Comparison of ENCODE assay signal across 22 cellular contexts in genomic region chr4:99841143-99841542, GRCh38. TPM values are rescaled to one million over a fixed set of nuclear protein-coding genes. Genes with fewer than 3 reads are reported as not detected.
A peak's percentile ranks its signal among the peaks of the same experiment; 100 is the strongest.
DNase-seq lines count a peak whose midpoint lies in the region; ATAC-seq, FAIRE-seq and TF ChIP-seq lines count a peak whose summit lies in the region.
"Had no signal": no experiment of that assay in that cellular context is flagged by ENCODE, and none has a peak within 500 bp of the region (broad histone marks: within the 10 kb centered on the region; RNA-seq: fewer than 3 reads in every experiment).

No MANE protein-coding gene starts in this region.

- H3K36me3 ChIP-seq in MM.1S (replicated peaks; ENCODE audit: insufficient read depth, low read length) = no peaks in the 10 kb centered on the region; the same call in 1 of the 2 replicates
- H3K36me3 ChIP-seq: HAP-1, prostate gland, tibial nerve had no signal

- no peak overlapping the region for H3K4me2 ChIP-seq in MM.1S (ENCODE audit: low read depth, low read length)

- peaks cover 62% of the 10 kb centered on the region for H3K36me3 Mint-ChIP-seq in CD4-positive, alpha-beta T cell (ENCODE audit: low read depth)
- peaks cover 88% of the 10 kb centered on the region for H3K36me3 Mint-ChIP-seq in activated T-helper 17 cell treated with anti-CD3 and anti-CD28 coated beads, Interleukin-2, amount 50 U/mL, for 72 hours (ENCODE audit: low read depth)

- H3K27me3 Mint-ChIP-seq in CD4-positive, alpha-beta T cell = no peaks in the 10 kb centered on the region
- H3K27me3 Mint-ChIP-seq in activated T-helper 17 cell treated with anti-CD3 and anti-CD28 coated beads, Interleukin-2, amount 50 U/mL, for 72 hours = no peaks in the 10 kb centered on the region
- H3K27me3 Mint-ChIP-seq: naive thymus-derived CD8-positive, alpha-beta T cell had no signal

- H3K9me3 ChIP-seq in CD4-positive, alpha-beta T cell (ENCODE audit: control insufficient read depth, low read length) = no peaks in the 10 kb centered on the region
- no peaks in the 10 kb centered on the region for H3K9me3 ChIP-seq in MM.1S (replicated peaks; ENCODE audit: insufficient read depth, low read length)
- H3K9me3 ChIP-seq: HAP-1, prostate gland, spleen, tibial nerve had no signal

- H4K20me1 ChIP-seq in MM.1S (ENCODE audit: insufficient read depth, low read length) = no peaks in the 10 kb centered on the region

- H3K4me1 Mint-ChIP-seq in CD4-positive, alpha-beta T cell (ENCODE audit: low read depth) = peaks cover 16% of the 10 kb centered on the region
- peaks cover 41% of the 10 kb centered on the region for H3K4me1 Mint-ChIP-seq in activated T-helper 17 cell treated with anti-CD3 and anti-CD28 coated beads, Interleukin-2, amount 50 U/mL, for 72 hours

- no peak for TF ChIP-seq CTCF in CD4-positive, alpha-beta T cell (IDR thresholded peaks at IDR 0.05)
- no peak for TF ChIP-seq CTCF in MM.1S (IDR thresholded peaks at IDR 0.05; ENCODE audit: low read length)

- peak overlapping the region; percentile 18 for H3K27ac Mint-ChIP-seq in CD4-positive, alpha-beta T cell
- H3K27ac Mint-ChIP-seq in activated T-helper 17 cell treated with anti-CD3 and anti-CD28 coated beads, Interleukin-2, amount 50 U/mL, for 72 hours = peak overlapping the region; percentile 84

- no peaks in the 10 kb centered on the region for H3K9me3 Mint-ChIP-seq in CD4-positive, alpha-beta T cell
- no peaks in the 10 kb centered on the region for H3K9me3 Mint-ChIP-seq in activated T-helper 17 cell treated with anti-CD3 and anti-CD28 coated beads, Interleukin-2, amount 50 U/mL, for 72 hours
- H3K9me3 Mint-ChIP-seq: naive thymus-derived CD8-positive, alpha-beta T cell had no signal

- no peak for DNase-seq in CD4-positive, alpha-beta T cell
- DNase-seq in GM18507 (ENCODE audit: extremely low spot score, insufficient read length, low read depth) = no peak
- DNase-seq in MM.1S = no peak
- DNase-seq in NCI-H1048 (lab: John Stamatoyannopoulos, UW) = no peak
- no peak for DNase-seq in cortex of kidney (lab: John Stamatoyannopoulos, UW)
- DNase-seq: activated CD4-positive, alpha-beta T cell treated with anti-CD3 and anti-CD28 coated beads for 1 hour; amniotic stem cell; hypothalamus; KG1; naive thymus-derived CD8-positive, alpha-beta T cell; NCI-H1092 treated with DMSO at 0.1 percent for 48 hours; NCI-H2081 treated with DMSO at 0.1 percent for 48 hours; NCI-H526 treated with DMSO at 0.1 percent for 48 hours; SIG-M5; spleen had no signal

- H3K4me3 Mint-ChIP-seq in CD4-positive, alpha-beta T cell = no peak overlapping the region
- peak overlapping the region; percentile 17 for H3K4me3 Mint-ChIP-seq in activated T-helper 17 cell treated with anti-CD3 and anti-CD28 coated beads, Interleukin-2, amount 50 U/mL, for 72 hours
- H3K4me3 Mint-ChIP-seq: naive thymus-derived CD8-positive, alpha-beta T cell had no signal

- H3K4me3 ChIP-seq in MM.1S (ENCODE audit: low read length) = no peak overlapping the region
- H3K4me3 ChIP-seq: HAP-1, prostate gland, spleen, tibial nerve had no signal

- no peaks in the 10 kb centered on the region for H3K9me2 ChIP-seq in MM.1S (replicated peaks; ENCODE audit: insufficient read depth, low read length)

- H3K9ac ChIP-seq in MM.1S (ENCODE audit: low read length) = no peak overlapping the region

- FAIRE-seq in GM18507 (lab: Jason Lieb, UNC) = peak; percentile 21

- H2AFZ ChIP-seq in MM.1S (ENCODE audit: low read length) = no peak overlapping the region

- peaks cover 17% of the 10 kb centered on the region for H3F3A ChIP-seq in MM.1S (ENCODE audit: insufficient read depth, low read length)

- H3K4me1 ChIP-seq in MM.1S (ENCODE audit: low read length) = peaks cover 27% of the 10 kb centered on the region
- H3K4me1 ChIP-seq: HAP-1, prostate gland, tibial nerve had no signal

- ATAC-seq in CD4-positive, alpha-beta T cell (ENCODE audit: poor library complexity) = no peak
- ATAC-seq in HG02938 (IDR thresholded peaks at IDR 0.05; ENCODE audit: unreplicated experiment) (peak; percentile 65), GM19397 (IDR thresholded peaks at IDR 0.05; ENCODE audit: unreplicated experiment) (no peak)
- ATAC-seq in activated T-helper 17 cell treated with anti-CD3 and anti-CD28 coated beads, Interleukin-2, amount 50 U/mL, for 72 hours (replicated peaks) = peak; percentile 94
- ATAC-seq: naive thymus-derived CD8-positive, alpha-beta T cell had no signal

- intact Hi-C loops in CD4-positive, alpha-beta T cell (cut with DNase I, micrococcal nuclease) = loop anchor here in 1 of 2 experiments (5.0 kb wide), 1 partner anchor 41 kb away; no protein-coding TSS in a partner anchor

- CTCF ChIA-PET in CD4-positive, alpha-beta T cell (lab: Charles Lee) = no interaction called here

- no peak overlapping the region for H3K27ac ChIP-seq in CD4-positive, alpha-beta T cell (ENCODE audit: low read depth, low read length)
- no peak overlapping the region for H3K27ac ChIP-seq in MM.1S (ENCODE audit: low read length)
- H3K27ac ChIP-seq: prostate gland, spleen, tibial nerve had no signal

- POLR2A ChIA-PET in CD4-positive, alpha-beta T cell (lab: Charles Lee) = no interaction called here

- H3K27me3 ChIP-seq in CD4-positive, alpha-beta T cell (ENCODE audit: control insufficient read depth, insufficient read depth, low read length) = no peaks in the 10 kb centered on the region
- no peaks in the 10 kb centered on the region for H3K27me3 ChIP-seq in MM.1S (replicated peaks; ENCODE audit: insufficient read depth, low read length)
- H3K27me3 ChIP-seq: spleen, tibial nerve had no signal

- peaks cover 50% of the 10 kb centered on the region for H3K79me2 ChIP-seq in MM.1S (ENCODE audit: low read length)

RNA-seq across cellular contexts. Expression of gene DAPP1, which starts 24.5 kb away (rescaled TPM):
- total RNA-seq in CD4-positive, alpha-beta T cell = 1 to 10 TPM; 8.3 to 9.1 TPM
- 10 to 100 TPM; 52.9 to 58.4 TPM for total RNA-seq in activated T-helper 17 cell treated with anti-CD3 and anti-CD28 coated beads, Interleukin-2, amount 50 U/mL, for 72 hours
- total RNA-seq: fibroblast of villous mesenchyme had no signal

RNA-seq across cellular contexts. Expression of gene LAMTOR3, which starts 53.1 kb away (rescaled TPM):
- total RNA-seq in CD4-positive, alpha-beta T cell = 10 to 100 TPM; 32.0 to 32.8 TPM
- 10 to 100 TPM; 31.6 to 31.9 TPM for total RNA-seq in activated T-helper 17 cell treated with anti-CD3 and anti-CD28 coated beads, Interleukin-2, amount 50 U/mL, for 72 hours

Comparison
In these comparisons a context has a peak if more than half of its experiments do, and no peak if none do; other contexts are left out.
1. ATAC-seq: peak in HG02938 (single experiment) and activated T-helper 17 cell treated with anti-CD3 and anti-CD28 coated beads, Interleukin-2, amount 50 U/mL, for 72 hours (single experiment); none in CD4-positive, alpha-beta T cell (single experiment) and GM19397 (single experiment).
2. RNA of gene DAPP1, which starts 24.5 kb away (total RNA-seq): 52.9 to 58.4 TPM in activated T-helper 17 cell treated with anti-CD3 and anti-CD28 coated beads, Interleukin-2, amount 50 U/mL, for 72 hours; 8.3 to 9.1 TPM in CD4-positive, alpha-beta T cell; every median in the first group is over 4 times any median in the second.